In genomic region chr1:239952348-239953307, GRCh38 we compare ENCODE assay signal across 8 cellular contexts.
DNase-seq lines count a peak whose midpoint lies in the region; ATAC-seq and TF ChIP-seq lines count a peak whose summit lies in the region.

No MANE protein-coding gene starts in this region.

- TF ChIP-seq POLR2A in thyroid gland (IDR thresholded peaks at IDR 0.05) = no peak

- no peaks in the 10 kb centered on the region for H3K4me1 ChIP-seq in thyroid gland

- no peaks in the 10 kb centered on the region for H3K36me3 ChIP-seq in thyroid gland

- H3K4me3 ChIP-seq in fibroblast of pulmonary artery (replicated peaks; ENCODE audit: low read depth, low read length) (no peak overlapping the region), thyroid gland (replicated peaks in 1 of 3) (no peak overlapping the region)

- intact Hi-C loops in thyroid gland (cut with DNase I) = no loop called here

- no peaks in the 10 kb centered on the region for H3K9me3 ChIP-seq in thyroid gland

- WGBS in thyroid gland, 2 donors = 81 to 84% methylated on average over 8 to 9 of the region's 10 CpGs

- H3K27me3 ChIP-seq in thyroid gland = no peaks in the 10 kb centered on the region

- TF ChIP-seq CTCF in fibroblast of pulmonary artery (IDR thresholded peaks at IDR 0.05; ENCODE audit: low read length, missing control alignments) = peak; percentile 23
- TF ChIP-seq CTCF in thyroid gland (IDR thresholded peaks at IDR 0.05) = peak in 1 of 6 experiments; percentile 34

- peak; percentile 73 for DNase-seq in COLO829 (ENCODE audit: low spot score)
- DNase-seq in NCI-H460 (ENCODE audit: extremely low read depth, low read depth) = peak; percentile 26
- DNase-seq in fibroblast of pulmonary artery (ENCODE audit: low read depth) = no peak
- DNase-seq in thyroid gland = peak; percentile 12 to 16
- no peak for DNase-seq in SIG-M5 (lab: John Stamatoyannopoulos, UW)

- H3K27ac ChIP-seq in thyroid gland = no peak overlapping the region

- ATAC-seq in GM19395 (IDR thresholded peaks at IDR 0.05; ENCODE audit: unreplicated experiment) = peak; percentile 69
- no peak for ATAC-seq in GM21737 (IDR thresholded peaks at IDR 0.05; ENCODE audit: unreplicated experiment)
- no peak for ATAC-seq in HG03565 (IDR thresholded peaks at IDR 0.05; ENCODE audit: unreplicated experiment)

Comparison
In these comparisons a context has a peak if more than half of its experiments do, and no peak if none do; other contexts are left out.
1. DNase-seq: peak in COLO829 (single experiment), NCI-H460 (single experiment) and thyroid gland (2 of 2); none in fibroblast of pulmonary artery (single experiment) and SIG-M5 (single experiment).